In the genomic region with DNA sequence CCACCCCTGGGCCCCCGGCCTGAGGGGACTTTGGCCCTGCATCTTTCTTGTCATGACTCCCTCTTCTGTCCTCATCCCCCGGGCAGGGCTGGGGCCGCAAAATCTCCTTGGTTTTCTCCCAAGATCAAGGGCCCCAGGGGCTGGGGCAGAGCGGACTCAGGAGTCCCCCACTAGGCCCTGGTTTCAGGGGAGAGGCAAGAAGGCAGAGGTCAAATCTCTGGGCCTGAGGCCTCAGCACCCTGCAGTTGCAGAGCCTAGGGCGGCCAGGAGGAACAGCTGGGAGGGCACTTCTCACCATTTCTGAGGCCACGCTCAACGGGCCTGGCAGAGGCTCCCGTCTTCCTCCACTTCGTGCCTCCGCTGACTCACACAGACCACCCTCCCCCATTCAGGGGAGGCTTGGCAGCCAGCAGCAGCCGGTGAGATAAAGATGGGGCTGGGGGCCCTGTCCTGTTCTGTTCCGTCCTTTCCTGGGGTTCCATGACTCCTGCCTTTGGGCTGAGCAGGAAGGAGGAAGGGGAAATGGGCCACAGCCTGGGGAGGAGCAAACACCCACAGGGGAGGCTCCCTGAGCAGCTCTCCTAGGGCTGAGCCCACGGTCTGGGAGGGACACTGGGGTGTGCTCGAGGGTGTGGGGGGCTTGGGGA, we compare ENCODE assay signal across 12 cellular contexts. TPM values are rescaled to one million over a fixed set of nuclear protein-coding genes. Genes with fewer than 3 reads are reported as not detected.
DNase-seq lines count a peak whose midpoint lies in the region; ATAC-seq and TF ChIP-seq lines count a peak whose summit lies in the region.
"Had no signal": no experiment of that assay in that cellular context is flagged by ENCODE, and none has a peak within 500 bp of the region (broad histone marks: within the 10 kb centered on the region; RNA-seq: fewer than 3 reads in every experiment).

No MANE protein-coding gene starts in this region.

- intact Hi-C loops in left ventricle myocardium inferior (cut with micrococcal nuclease) = no loop called here

- H3K27me3 ChIP-seq in H7 (ENCODE audit: control insufficient read depth, insufficient read depth, low read length) (no peaks in the 10 kb centered on the region), left ventricle myocardium inferior (ENCODE audit: low read depth) (peaks cover 10% of the 10 kb centered on the region), skeletal muscle tissue (ENCODE audit: control insufficient read depth in 3 of 3, insufficient read depth in 3 of 3, low read length in 3 of 3) (no peaks in the 10 kb centered on the region)

- peak overlapping the region; percentile 92 for H3K27ac ChIP-seq in left ventricle myocardium inferior (replicated peaks)
- H3K27ac ChIP-seq in skeletal muscle tissue (ENCODE audit: low read depth, low read length) = peak overlapping the region; percentile 45

- H3K4me1 ChIP-seq in left ventricle myocardium inferior (peaks cover 32% of the 10 kb centered on the region), skeletal muscle tissue (ENCODE audit: control insufficient read depth in 3 of 3, insufficient read depth in 3 of 3, low read length in 3 of 3) (peaks cover 8 to 24% (median 17%) of the 10 kb centered on the region in 3 donors)

- H3K9me3 ChIP-seq in T-helper 17 cell (ENCODE audit: control insufficient read depth, low read length, poor library complexity, severe bottlenecking) (no peaks in the 10 kb centered on the region), left ventricle myocardium inferior (replicated peaks) (no peaks in the 10 kb centered on the region), skeletal muscle tissue (ENCODE audit: control insufficient read depth in 3 of 3, low read length in 3 of 3) (no peaks in the 10 kb centered on the region)

- H3K4me3 Mint-ChIP-seq in T-helper 17 cell = peak overlapping the region; percentile 50
- H3K4me3 Mint-ChIP-seq: naive B cell had no signal

- H3K9ac ChIP-seq in skeletal muscle tissue (ENCODE audit: low read depth in 1 of 3, low read length in 3 of 3) = peak overlapping the region; percentile 56 to 70 (median 61)

- H3K36me3 ChIP-seq in H7 (replicated peaks; ENCODE audit: control insufficient read depth, insufficient read depth, low read length) (peaks cover 19% of the 10 kb centered on the region), left ventricle myocardium inferior (no peaks in the 10 kb centered on the region), skeletal muscle tissue (ENCODE audit: control insufficient read depth in 3 of 3, insufficient read depth in 3 of 3, low read length in 3 of 3) (no peaks in the 10 kb centered on the region)

- H3K36me3 Mint-ChIP-seq in T-helper 17 cell (ENCODE audit: low read depth) = no peaks in the 10 kb centered on the region
- H3K36me3 Mint-ChIP-seq: naive B cell had no signal

- H3K4me3 ChIP-seq in H7 (ENCODE audit: insufficient read depth, low read depth, low read length) (no peak overlapping the region), left ventricle myocardium inferior (peak overlapping the region; percentile 63), skeletal muscle tissue (ENCODE audit: low read length in 3 of 3) (peak overlapping the region; percentile 50 to 52 (median 51))

- DNase-seq in H7 = peak; percentile 59
- no peak for DNase-seq in T-helper 17 cell
- DNase-seq in left ventricle myocardium inferior = no peak
- DNase-seq in NCI-H1417 (lab: John Stamatoyannopoulos, UW) = no peak
- no peak for DNase-seq in epidermal melanocyte (ENCODE audit: insufficient read length, low spot score)
- DNase-seq: activated effector memory CD4-positive, alpha-beta T cell treated with anti-CD3 and anti-CD28 coated beads, Interleukin-2, amount 50 U/mL, for 16 hours; naive B cell had no signal

- peak overlapping the region; percentile 77 for H3K27ac Mint-ChIP-seq in T-helper 17 cell

- no peaks in the 10 kb centered on the region for H3K27me3 Mint-ChIP-seq in T-helper 17 cell

- no peak for TF ChIP-seq CTCF in left ventricle myocardium inferior (IDR thresholded peaks at IDR 0.05; ENCODE audit: borderline replicate concordance)

- ATAC-seq in T-helper 17 cell (peak; percentile 45), HG03280 (IDR thresholded peaks at IDR 0.05; ENCODE audit: unreplicated experiment) (no peak), HG02610 (IDR thresholded peaks at IDR 0.05; ENCODE audit: unreplicated experiment) (no peak)

- H3K4me1 Mint-ChIP-seq in T-helper 17 cell = peaks cover 37% of the 10 kb centered on the region

RNA-seq across cellular contexts. Expression of gene ZSCAN10, which starts 12.4 kb away (rescaled TPM):
- 217 and 238 TPM in 2 replicates for total RNA-seq in H7 (2014; rRNA removed; shearing (Covaris generic))
- total RNA-seq in T-helper 17 cell (under 1 TPM; 0.12 to 0.26 TPM), left ventricle myocardium inferior (not detected), skeletal muscle tissue (not detected)
- total RNA-seq: Daoy had no signal

RNA-seq across cellular contexts. Expression of gene IL32, which starts 21.3 kb away (rescaled TPM):
- 7.9 and 9.9 TPM in 2 replicates for total RNA-seq in H7 (2014; rRNA removed; shearing (Covaris generic))
- 1,000 to 10,000 TPM; 1,099 to 1,147 TPM for total RNA-seq in T-helper 17 cell
- total RNA-seq in left ventricle myocardium inferior = 36.3 TPM
- total RNA-seq in skeletal muscle tissue = 25.1 TPM
- total RNA-seq: SK-MEL-5 had no signal

RNA-seq across cellular contexts. Expression of gene ZNF205, which starts 25.7 kb away (rescaled TPM):
- total RNA-seq in H7 (2014; rRNA removed; shearing (Covaris generic)) = 40.2 and 41.2 TPM in 2 replicates
- not detected for total RNA-seq in T-helper 17 cell
- 8.0 TPM for total RNA-seq in left ventricle myocardium inferior
- 7.3 TPM for total RNA-seq in skeletal muscle tissue

RNA-seq across cellular contexts. Expression of gene MMP25, which starts 40.4 kb away (rescaled TPM):
- total RNA-seq in H7 (2014; rRNA removed; shearing (Covaris generic)) = 18.4 and 18.7 TPM in 2 replicates
- 1 to 10 TPM; 1.4 to 1.5 TPM for total RNA-seq in T-helper 17 cell
- total RNA-seq in left ventricle myocardium inferior = 1.2 TPM
- total RNA-seq in skeletal muscle tissue = 0.52 TPM

RNA-seq across cellular contexts. Expression of gene ZNF213, which starts 48.1 kb away (rescaled TPM):
- total RNA-seq in H7 (2014; rRNA removed; shearing (Covaris generic)) = 5.5 and 6.3 TPM in 2 replicates
- total RNA-seq in T-helper 17 cell (1 to 10 TPM; 3.1 to 3.4 TPM), left ventricle myocardium inferior (6.2 TPM), skeletal muscle tissue (4.2 TPM)

Comparison
In these comparisons a context has a peak if more than half of its experiments do, and no peak if none do; other contexts are left out.
1. RNA of gene ZSCAN10, which starts 12.4 kb away (total RNA-seq): 217 to 238 TPM in H7; 0.12 to 0.26 TPM in T-helper 17 cell, not detected in left ventricle myocardium inferior (single experiment) and not detected in skeletal muscle tissue (single experiment); every median in the first group is over 100 times any median in the second.
2. RNA of gene IL32, which starts 21.3 kb away (total RNA-seq): 1,099 to 1,147 TPM in T-helper 17 cell; 36.3 TPM in left ventricle myocardium inferior (single experiment), 25.1 TPM in skeletal muscle tissue (single experiment) and 7.9 to 9.9 TPM in H7; every median in the first group is over 10 times any median in the second.